In genomic region chr1:24003331-24003972, GRCh38 we compare ENCODE assay signal across 1 cellular context.
TF ChIP-seq lines count a peak whose summit lies in the region.

No MANE protein-coding gene starts in this region.

TF ChIP-seq in HepG2, 621 proteins besides CTCF, POLR2A, EP300 and RAD21 (continued from another document and continues in another):
- TF ChIP-seq ZUFSP (CRISPR knock-in tag; IDR thresholded peaks at IDR 0.05; ENCODE audit: borderline replicate concordance) (no peak), SIN3A (IDR thresholded peaks at IDR 0.05; ENCODE audit: borderline replicate concordance, low read depth, low read length) (no peak), RFXAP (CRISPR knock-in tag; IDR thresholded peaks at IDR 0.05; ENCODE audit: borderline replicate concordance) (no peak), CEBPG (CRISPR knock-in tag; IDR thresholded peaks at IDR 0.05) (peak; percentile 91), CBX1 (IDR thresholded peaks at IDR 0.05; ENCODE audit: low read depth) (no peak), FOXA1 (IDR thresholded peaks at IDR 0.05) (no peak), FOXA1 (CRISPR knock-in tag; IDR thresholded peaks at IDR 0.05) (peak; percentile 12; the same call in 1 of the 2 replicates), SIX4 (CRISPR knock-in tag; IDR thresholded peaks at IDR 0.05) (peak; percentile 85), MED8 (CRISPR knock-in tag; IDR thresholded peaks at IDR 0.05; ENCODE audit: insufficient replicate concordance) (no peak), ZNF704 (CRISPR knock-in tag; IDR thresholded peaks at IDR 0.05; ENCODE audit: borderline replicate concordance) (no peak), ETV5 (CRISPR knock-in tag; IDR thresholded peaks at IDR 0.05; ENCODE audit: borderline replicate concordance) (peak; percentile 56; the same call in 1 of the 2 replicates), TBX2 (CRISPR knock-in tag; IDR thresholded peaks at IDR 0.05; ENCODE audit: borderline replicate concordance) (peak; percentile 56), PREB (CRISPR knock-in tag; IDR thresholded peaks at IDR 0.05) (no peak), ZBTB33 (CRISPR knock-in tag; IDR thresholded peaks at IDR 0.05) (no peak), ZMYM4 (CRISPR knock-in tag; IDR thresholded peaks at IDR 0.05) (peak; percentile 20; the same call in 1 of the 2 replicates), ZNF670 (CRISPR knock-in tag; IDR thresholded peaks at IDR 0.05; ENCODE audit: borderline replicate concordance) (peak; percentile 56; the same call in 1 of the 2 replicates), ISL2 (CRISPR knock-in tag; IDR thresholded peaks at IDR 0.05) (peak; percentile 52; the same call in 1 of the 2 replicates), DMTF1 (CRISPR knock-in tag; IDR thresholded peaks at IDR 0.05) (no peak), ZNF276 (CRISPR knock-in tag; IDR thresholded peaks at IDR 0.05; ENCODE audit: low read depth) (no peak), E2F2 (CRISPR knock-in tag; IDR thresholded peaks at IDR 0.05; ENCODE audit: borderline replicate concordance) (no peak), NFAT5 (CRISPR knock-in tag; IDR thresholded peaks at IDR 0.05) (no peak), ZNF3 (CRISPR knock-in tag; IDR thresholded peaks at IDR 0.05) (no peak), ZNF101 (CRISPR knock-in tag; IDR thresholded peaks at IDR 0.05; ENCODE audit: borderline replicate concordance, low read depth) (no peak), GATA4 (IDR thresholded peaks at IDR 0.05; ENCODE audit: borderline replicate concordance, low read depth) (no peak), AHDC1 (CRISPR knock-in tag; IDR thresholded peaks at IDR 0.05; ENCODE audit: borderline replicate concordance) (peak; percentile 57; the same call in 1 of the 2 replicates)
